8 cellular contexts compared by ENCODE assay signal in the genomic region with DNA sequence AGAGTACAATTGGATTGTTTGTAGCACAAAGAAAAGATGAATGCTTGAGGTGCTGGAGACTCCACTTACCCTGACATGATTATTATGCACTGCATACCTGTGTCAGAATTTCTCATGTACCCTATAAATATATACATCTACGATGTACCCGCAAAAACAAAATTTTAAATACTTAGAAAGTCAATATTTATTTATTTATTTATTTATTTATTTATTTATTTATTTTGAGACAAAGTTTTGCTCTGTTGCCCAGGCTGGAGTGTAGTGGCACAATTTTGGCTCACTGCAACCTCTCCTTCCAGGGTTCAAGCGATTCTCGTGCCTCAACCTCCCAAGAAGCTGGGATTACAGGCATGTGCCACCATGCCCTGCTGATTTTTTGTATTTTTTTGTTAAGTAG. TPM values are rescaled to one million over a fixed set of nuclear protein-coding genes. Genes with fewer than 3 reads are reported as not detected.
"Had no signal": no experiment of that assay in that cellular context is flagged by ENCODE, and none has a peak within 500 bp of the region (broad histone marks: within the 10 kb centered on the region; RNA-seq: fewer than 3 reads in every experiment).

No MANE protein-coding gene starts in this region.

- ATAC-seq: GM12878 had no signal

- H3K4me3 ChIP-seq: GM12878 had no signal

- FAIRE-seq: G401.6, GM12878, GM12891, GM12892, GM18507, GM19239 had no signal

- DNase-seq: GDM1, GF-D8 had no signal

RNA-seq across cellular contexts. Expression of a gene that starts 35.1 kb away (rescaled TPM):
- total RNA-seq: GM12878 had no signal
- polyA plus RNA-seq: GM12878 had no signal
